8 cellular contexts compared by ENCODE assay signal in the genomic region with DNA sequence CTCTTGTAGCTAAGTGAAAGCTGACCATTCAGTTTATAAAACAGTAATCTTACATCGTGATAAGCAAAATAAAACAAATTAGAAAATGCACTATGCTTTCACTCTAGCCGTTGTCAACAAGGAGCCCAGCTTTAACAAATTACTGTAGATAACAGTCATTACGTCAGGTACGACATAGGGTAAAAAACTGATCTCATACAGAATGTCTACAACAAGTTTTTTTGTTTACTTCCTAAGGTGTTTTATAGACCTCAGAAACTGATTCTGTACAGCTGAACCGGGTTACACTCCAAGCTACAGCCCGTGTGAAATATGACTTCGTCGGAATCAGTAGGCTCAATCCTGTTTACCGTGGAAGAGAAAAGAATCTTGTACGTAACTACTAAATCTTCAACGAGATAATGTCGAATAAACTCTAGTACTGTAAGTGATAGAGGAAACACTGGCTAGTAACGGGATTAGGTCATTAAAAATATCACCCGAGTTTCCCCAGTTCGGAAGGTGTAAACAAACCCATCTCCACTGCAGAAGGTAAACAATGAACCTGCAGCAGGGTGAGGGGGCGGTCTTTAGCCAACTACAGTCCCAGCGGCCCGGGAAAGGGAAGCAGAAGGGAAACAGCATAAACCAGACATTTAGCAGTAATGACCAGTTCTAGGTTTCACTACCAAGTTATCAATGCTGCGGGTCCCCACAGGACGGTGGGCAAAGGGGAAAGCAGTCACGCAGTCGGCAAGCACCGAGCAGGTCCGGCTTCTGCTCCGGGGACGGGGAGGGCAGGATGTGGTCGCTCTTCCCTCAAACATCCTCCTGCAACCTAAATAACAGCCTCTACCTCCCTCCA. TPM values are rescaled to one million over a fixed set of nuclear protein-coding genes. Genes with fewer than 3 reads are reported as not detected.
DNase-seq lines count a peak whose midpoint lies in the region; ATAC-seq and TF ChIP-seq lines count a peak whose summit lies in the region.

No MANE protein-coding gene starts in this region.

- TF ChIP-seq CTCF in WTC11 (IDR thresholded peaks at IDR 0.05) (no peak), colonic mucosa (IDR thresholded peaks at IDR 0.05) (no peak)

- POLR2A ChIA-PET in WTC11 (lab: Charles Lee): no interaction called here

- intact Hi-C loops in colonic mucosa (cut with DNase I): no loop called here

- H3K4me1 ChIP-seq in colonic mucosa: no peaks in the 10 kb centered on the region

- DNase-seq in NCI-H2107 treated with DMSO at 0.1 percent for 48 hours (lab: John Stamatoyannopoulos, UW; ENCODE audit: unreplicated experiment) (peak; percentile 47), NCI-H2107 (lab: John Stamatoyannopoulos, UW) (no peak), NCI-H2171 (lab: John Stamatoyannopoulos, UW) (peak; percentile 29), WTC11 (ENCODE audit: low spot score) (peak; percentile 49), colonic mucosa (peak; percentile 74), left lobe of liver (ENCODE audit: low spot score) (peak; percentile 67)
- peak; percentile 30 to 34 for DNase-seq in stimulated activated CD4-positive, alpha-beta T cell treated with anti-CD3 and anti-CD28 coated beads, Interleukin-2, amount 100 ng/mL, for 48 hours

- no peaks in the 10 kb centered on the region for H3K27me3 Mint-ChIP-seq in WTC11 (ENCODE audit: low read depth)

- peak overlapping the region; percentile 83 to 98 for H3K9ac ChIP-seq in colonic mucosa (ENCODE audit: low read depth in 2 of 2, low read length in 2 of 2)

- H3K36me3 ChIP-seq in colonic mucosa: no peaks in the 10 kb centered on the region

- no peaks in the 10 kb centered on the region for H3K9me3 ChIP-seq in colonic mucosa

- no peaks in the 10 kb centered on the region for H3K27me3 ChIP-seq in colonic mucosa

- H3K4me3 Mint-ChIP-seq in WTC11: peak overlapping the region; percentile 94

- peak overlapping the region; percentile 72 for H3K4me3 ChIP-seq in colonic mucosa

- H3K36me3 Mint-ChIP-seq in WTC11: no peaks in the 10 kb centered on the region; the same call in 1 of the 2 replicates

- peak; percentile 39 for ATAC-seq in HG02870 (IDR thresholded peaks at IDR 0.05; ENCODE audit: unreplicated experiment)
- ATAC-seq in WTC11: peak; percentile 40
- peak; percentile 58 for ATAC-seq in left lobe of liver

- H3K27ac Mint-ChIP-seq in WTC11: peak overlapping the region; percentile 99

- peak overlapping the region; percentile 98 for H3K27ac ChIP-seq in colonic mucosa

- CTCF ChIA-PET in WTC11 (lab: Charles Lee): interaction anchor here (0.8 kb wide), 1 partner anchor 145 kb away, joined by 3 read pairs; no protein-coding TSS in a partner anchor

- H3K9me3 Mint-ChIP-seq in WTC11: no peaks in the 10 kb centered on the region

- peaks cover 44% of the 10 kb centered on the region for H3K4me1 Mint-ChIP-seq in WTC11

TF ChIP-seq in WTC11, 78 proteins besides CTCF, POLR2A, EP300 and RAD21:
- TF ChIP-seq, protein P1, sequence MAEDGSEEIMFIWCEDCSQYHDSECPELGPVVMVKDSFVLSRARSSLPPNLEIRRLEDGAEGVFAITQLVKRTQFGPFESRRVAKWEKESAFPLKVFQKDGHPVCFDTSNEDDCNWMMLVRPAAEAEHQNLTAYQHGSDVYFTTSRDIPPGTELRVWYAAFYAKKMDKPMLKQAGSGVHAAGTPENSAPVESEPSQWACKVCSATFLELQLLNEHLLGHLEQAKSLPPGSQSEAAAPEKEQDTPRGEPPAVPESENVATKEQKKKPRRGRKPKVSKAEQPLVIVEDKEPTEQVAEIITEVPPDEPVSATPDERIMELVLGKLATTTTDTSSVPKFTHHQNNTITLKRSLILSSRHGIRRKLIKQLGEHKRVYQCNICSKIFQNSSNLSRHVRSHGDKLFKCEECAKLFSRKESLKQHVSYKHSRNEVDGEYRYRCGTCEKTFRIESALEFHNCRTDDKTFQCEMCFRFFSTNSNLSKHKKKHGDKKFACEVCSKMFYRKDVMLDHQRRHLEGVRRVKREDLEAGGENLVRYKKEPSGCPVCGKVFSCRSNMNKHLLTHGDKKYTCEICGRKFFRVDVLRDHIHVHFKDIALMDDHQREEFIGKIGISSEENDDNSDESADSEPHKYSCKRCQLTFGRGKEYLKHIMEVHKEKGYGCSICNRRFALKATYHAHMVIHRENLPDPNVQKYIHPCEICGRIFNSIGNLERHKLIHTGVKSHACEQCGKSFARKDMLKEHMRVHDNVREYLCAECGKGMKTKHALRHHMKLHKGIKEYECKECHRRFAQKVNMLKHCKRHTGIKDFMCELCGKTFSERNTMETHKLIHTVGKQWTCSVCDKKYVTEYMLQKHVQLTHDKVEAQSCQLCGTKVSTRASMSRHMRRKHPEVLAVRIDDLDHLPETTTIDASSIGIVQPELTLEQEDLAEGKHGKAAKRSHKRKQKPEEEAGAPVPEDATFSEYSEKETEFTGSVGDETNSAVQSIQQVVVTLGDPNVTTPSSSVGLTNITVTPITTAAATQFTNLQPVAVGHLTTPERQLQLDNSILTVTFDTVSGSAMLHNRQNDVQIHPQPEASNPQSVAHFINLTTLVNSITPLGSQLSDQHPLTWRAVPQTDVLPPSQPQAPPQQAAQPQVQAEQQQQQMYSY (CRISPR knock-in tag; IDR thresholded peaks at IDR 0.05): no peak
- TF ChIP-seq FOXK1 (CRISPR knock-in tag; IDR thresholded peaks at IDR 0.05): peak; percentile 79
TF ChIP-seq in WTC11: peak in this region for 1.

RNA-seq across cellular contexts. Expression of a gene that starts 1.1 kb away (rescaled TPM):
- total RNA-seq in WTC11 (2021): 20.7 to 23.0 TPM (median 22.4 TPM) in 3 replicates
- total RNA-seq in colonic mucosa: 10 to 100 TPM; 15.1 to 32.9 TPM
- total RNA-seq in left lobe of liver: 12.0 TPM
